In genomic region chr1:153447498-153448170, GRCh38 we compare ENCODE assay signal across 23 cellular contexts. TPM values are rescaled to one million over a fixed set of nuclear protein-coding genes. Genes with fewer than 3 reads are reported as not detected.
DNase-seq lines count a peak whose midpoint lies in the region; ATAC-seq and TF ChIP-seq lines count a peak whose summit lies in the region.
"Had no signal": no experiment of that assay in that cellular context is flagged by ENCODE, and none has a peak within 500 bp of the region (broad histone marks: within the 10 kb centered on the region; RNA-seq: fewer than 3 reads in every experiment).

No MANE protein-coding gene starts in this region.

- H3K4me3 ChIP-seq in AG04449 (ENCODE audit: low read depth, low read length) (no peak overlapping the region), fibroblast of villous mesenchyme (ENCODE audit: low read depth, low read length) (no peak overlapping the region), spleen (no peak overlapping the region)
- H3K4me3 ChIP-seq: body of pancreas, gastroesophageal sphincter, PC-9 had no signal

- peaks cover 45 to 48% of the 10 kb centered on the region in 2 donors for H3K27me3 Mint-ChIP-seq in T-cell

- peaks cover 0 to 70% (median 5%) of the 10 kb centered on the region in 7 donors for H3K27me3 ChIP-seq in spleen (replicated peaks in 1 of 7)

- no peaks in the 10 kb centered on the region for H3K4me1 Mint-ChIP-seq in T-cell
- H3K4me1 Mint-ChIP-seq: immature natural killer cell; neural crest cell; stimulated activated memory B cell treated with anti-CD40 and anti-IgM and Interleukin-4, amounts not matched to agents 10 μg/mL and 1 μg/mL and 100 μg/mL, for 72 hours had no signal

- no peak overlapping the region for H3K27ac Mint-ChIP-seq in T-cell
- H3K27ac Mint-ChIP-seq: immature natural killer cell; stimulated activated memory B cell treated with anti-CD40 and anti-IgM and Interleukin-4, amounts not matched to agents 10 μg/mL and 1 μg/mL and 100 μg/mL, for 72 hours had no signal

- H3K9me3 Mint-ChIP-seq in T-cell: no peaks in the 10 kb centered on the region
- H3K9me3 Mint-ChIP-seq: neural crest cell; stimulated activated memory B cell treated with anti-CD40 and anti-IgM and Interleukin-4, amounts not matched to agents 10 μg/mL and 1 μg/mL and 100 μg/mL, for 72 hours had no signal

- H3K4me3 Mint-ChIP-seq in T-cell: no peak overlapping the region
- H3K4me3 Mint-ChIP-seq: immature natural killer cell; neural crest cell; stimulated activated memory B cell treated with anti-CD40 and anti-IgM and Interleukin-4, amounts not matched to agents 10 μg/mL and 1 μg/mL and 100 μg/mL, for 72 hours had no signal

- 81 to 93% (median 88%) methylated on average over 1 of the region's 1 CpG for WGBS in spleen, 5 donors

- no peak for TF ChIP-seq POLR2A in spleen (IDR thresholded peaks at IDR 0.05)

- ATAC-seq in T-cell (replicated peaks in 1 of 4): no peak
- ATAC-seq: body of pancreas; gastroesophageal sphincter; stimulated activated memory B cell treated with anti-CD40 and anti-IgM and Interleukin-4, amounts not matched to agents 10 μg/mL and 1 μg/mL and 100 μg/mL, for 72 hours had no signal

- no peaks in the 10 kb centered on the region for H3K36me3 ChIP-seq in spleen
- H3K36me3 ChIP-seq: gastroesophageal sphincter had no signal

- peaks cover 0 to 5% (median 0%) of the 10 kb centered on the region in 8 donors for H3K9me3 ChIP-seq in spleen
- H3K9me3 ChIP-seq: body of pancreas had no signal

- H3K36me3 Mint-ChIP-seq in T-cell: no peaks in the 10 kb centered on the region
- H3K36me3 Mint-ChIP-seq: immature natural killer cell; stimulated activated memory B cell treated with anti-CD40 and anti-IgM and Interleukin-4, amounts not matched to agents 10 μg/mL and 1 μg/mL and 100 μg/mL, for 72 hours had no signal

- H3K27ac ChIP-seq in spleen: no peak overlapping the region
- H3K27ac ChIP-seq: body of pancreas, gastroesophageal sphincter, HL-60, PC-9 had no signal

- TF ChIP-seq CTCF in AG04449 (IDR thresholded peaks at IDR 0.05; ENCODE audit: insufficient read depth, low read length, missing control alignments): no peak
- TF ChIP-seq CTCF in fibroblast of villous mesenchyme (IDR thresholded peaks at IDR 0.05; ENCODE audit: insufficient read depth, low read depth, low read length): no peak
- TF ChIP-seq CTCF in GM10266 (IDR thresholded peaks at IDR 0.05; ENCODE audit: control insufficient read depth, insufficient read depth, low read depth, missing control alignments): no peak
- TF ChIP-seq CTCF in spleen (IDR thresholded peaks at IDR 0.05 in 8 of 11, conservative IDR thresholded peaks at IDR 0.05 in 3 of 11): no peak

- intact Hi-C loops in spleen (cut with DNase I; ENCODE audit: low total_unique reads): no loop called here

- DNase-seq in AG04449 (ENCODE audit: low read depth, low spot score): peak; percentile 23
- peak; percentile 89 for DNase-seq in HCEC 1CT
- DNase-seq in amniotic epithelial cell (ENCODE audit: low read depth): peak; percentile 74
- DNase-seq in fibroblast of villous mesenchyme (ENCODE audit: low read depth): peak; percentile 70
- no peak for DNase-seq in T-cell
- no peak for DNase-seq in GM10266 (ENCODE audit: extremely low spot score)
- no peak for DNase-seq in spleen
- no peak for DNase-seq in NCI-H1436 (lab: John Stamatoyannopoulos, UW)
- DNase-seq: activated gamma-delta T cell treated with Interleukin-2 at 50 U/mL for 16 hours, body of pancreas, DMS79, immature natural killer cell, mesendoderm, NCI-H2029, NCI-H526, PC-9, trophoblast cell had no signal

- CTCF ChIA-PET in AG04449 (lab: Yijun Ruan, JAX): no interaction called here
- CTCF ChIA-PET in T-cell (lab: Charles Lee): no interaction called here

- POLR2A ChIA-PET in AG04449 (lab: Yijun Ruan, JAX): interaction anchor here (0.9 kb wide), 1 partner anchor 41 kb away, joined by 3 read pairs; no protein-coding TSS in a partner anchor
- POLR2A ChIA-PET in T-cell (lab: Charles Lee): no interaction called here

- H3K4me1 ChIP-seq in spleen: no peaks in the 10 kb centered on the region
- H3K4me1 ChIP-seq: body of pancreas, gastroesophageal sphincter had no signal

RNA-seq across cellular contexts. Expression of gene S100A7, which starts 12.8 kb away (rescaled TPM):
- total RNA-seq in fibroblast of villous mesenchyme (not detected in 2 replicates), T-cell (not detected), spleen (not detected)
- not detected for polyA plus RNA-seq in spleen
- total RNA-seq: body of pancreas, neural crest cell, PC-9, skeletal muscle tissue had no signal
- polyA plus RNA-seq: BJ, immature natural killer cell had no signal

RNA-seq across cellular contexts. Expression of gene S100A7A, which starts 31.3 kb away (rescaled TPM):
- total RNA-seq in fibroblast of villous mesenchyme (not detected in 2 replicates), T-cell (not detected), spleen (not detected)
- not detected for polyA plus RNA-seq in spleen
- total RNA-seq: body of pancreas, neural crest cell, PC-9, skeletal muscle tissue had no signal
- polyA plus RNA-seq: BJ, immature natural killer cell had no signal

RNA-seq across cellular contexts. Expression of gene S100A8, which starts 56.8 kb away (rescaled TPM):
- total RNA-seq in fibroblast of villous mesenchyme (not detected in 2 replicates), T-cell (1 to 10 TPM in 2 of 5 donors, not detected in 3; 1.1 to 3.8 TPM), spleen (1,000 to 10,000 TPM in 6 of 7 donors, 100 to 1,000 TPM in 1; 983 to 7,676 (median 1,629) TPM)
- 1,000 to 10,000 TPM in 2 of 3 donors, 100 to 1,000 TPM in 1; 756 to 2,335 (median 1,287) TPM for polyA plus RNA-seq in spleen
- total RNA-seq: neural crest cell, PC-9 had no signal
- polyA plus RNA-seq: BJ had no signal

Comparison
In these comparisons a context has a peak if more than half of its experiments do, and no peak if none do; other contexts are left out.
1. DNase-seq: peak in AG04449 (single experiment), HCEC 1CT (single experiment), amniotic epithelial cell (single experiment) and fibroblast of villous mesenchyme (single experiment); none in T-cell (0 of 34), GM10266 (single experiment), spleen (single experiment) and NCI-H1436 (single experiment).
2. RNA of gene S100A8, which starts 56.8 kb away (total RNA-seq): 983 to 7,676 TPM in spleen; 1.1 to 3.8 TPM in T-cell and not detected in fibroblast of villous mesenchyme; every median in the first group is over 100 times any median in the second.